7 cellular contexts compared by ENCODE assay signal in the genomic region with DNA sequence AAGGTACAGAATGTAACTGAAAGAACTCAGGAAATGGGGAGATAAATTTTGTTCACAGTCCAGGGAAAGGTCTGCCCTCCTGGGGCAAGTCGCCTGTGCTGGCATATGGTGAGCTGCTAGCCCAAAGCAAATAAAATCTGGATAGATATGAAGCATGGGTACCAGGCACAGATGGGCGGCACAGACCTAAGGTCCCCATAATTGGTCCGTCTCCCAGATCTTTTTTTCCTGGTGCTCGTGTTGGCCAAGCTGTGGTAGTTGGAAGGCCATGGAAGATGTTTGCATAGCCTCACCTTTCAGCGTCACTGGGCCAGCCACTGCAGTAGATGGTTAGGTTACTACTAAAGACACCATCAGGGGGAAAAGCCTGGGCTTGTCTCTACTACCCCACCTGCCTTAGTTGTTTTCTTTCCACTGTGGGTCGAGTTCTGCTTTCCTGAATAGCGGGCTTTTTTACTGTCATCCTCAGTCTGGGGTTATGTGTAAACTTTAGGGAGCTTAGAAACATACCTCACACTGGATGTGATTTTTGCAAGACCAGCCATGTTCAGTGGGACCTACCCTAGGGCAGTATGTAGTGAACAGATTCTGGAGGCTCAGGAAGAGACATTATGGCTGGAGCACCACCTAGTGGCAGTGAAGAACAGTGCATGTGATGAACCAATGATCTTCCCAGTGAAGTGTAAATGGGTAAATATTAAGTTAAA. TPM values are rescaled to one million over a fixed set of nuclear protein-coding genes. Genes with fewer than 3 reads are reported as not detected.
DNase-seq lines count a peak whose midpoint lies in the region; ATAC-seq and TF ChIP-seq lines count a peak whose summit lies in the region.

No MANE protein-coding gene starts in this region.

- H3K9me3 ChIP-seq in HEK293 (ENCODE audit: control insufficient read depth, insufficient read depth, low read depth, low read length): no peaks in the 10 kb centered on the region
- no peaks in the 10 kb centered on the region for H3K9me3 ChIP-seq in gastrocnemius medialis

- H3K27ac ChIP-seq in HEK293 (ENCODE audit: extremely low read depth, low read depth, low read length) (no peak overlapping the region), gastrocnemius medialis (peak overlapping the region; percentile 84 to 92 (median 88))

- in situ Hi-C loops in gastrocnemius medialis (cut with MboI; ENCODE audit: low sequenced_read_pairs in 4 of 4): loop anchor here (5.0 to 25.0 kb wide), 7 partner anchors 64 to 866 kb away; no protein-coding TSS in a partner anchor

- no peaks in the 10 kb centered on the region for H3K27me3 ChIP-seq in gastrocnemius medialis

- POLR2A ChIA-PET in HEK293 (lab: Yijun Ruan, JAX): interaction anchor here (1.0 kb wide), 1 partner anchor 200 kb away, joined by 3 read pairs; a partner anchor contains a TSS

- TF ChIP-seq CTCF in GM12875 (IDR thresholded peaks at IDR 0.05; ENCODE audit: borderline replicate concordance, insufficient read depth, low read depth, low read length): peak; percentile 83
- TF ChIP-seq CTCF in HEK293 (tag by site-specific recombination; IDR thresholded peaks at IDR 0.05): peak; percentile 73
- TF ChIP-seq CTCF in gastrocnemius medialis (IDR thresholded peaks at IDR 0.05 in 4 of 5, conservative IDR thresholded peaks at IDR 0.05 in 1 of 5): peak; percentile 92 to 97 (median 94)

- no peak for TF ChIP-seq POLR2A in gastrocnemius medialis (IDR thresholded peaks at IDR 0.05)

- H3K4me1 ChIP-seq in HEK293 (ENCODE audit: control insufficient read depth, insufficient read depth, low read length) (no peaks in the 10 kb centered on the region), gastrocnemius medialis (peaks cover 19 to 30% of the 10 kb centered on the region in 2 donors)

- intact Hi-C loops in left ventricle myocardium superior (cut with micrococcal nuclease) (loop anchor here (10.0 kb wide), 1 partner anchor 182 kb away; no protein-coding TSS in a partner anchor), gastrocnemius medialis (cut with DNase I; ENCODE audit: low total_unique reads) (loop anchor here (1.0 to 10.0 kb wide), 4 partner anchors 65 to 292 kb away; a partner anchor contains a TSS)

- peak; percentile 34 for DNase-seq in NCI-H1048 (lab: John Stamatoyannopoulos, UW)
- DNase-seq in T-helper 2 cell: peak in 4 of 5 experiments; percentile 39 to 74 (median 50)
- DNase-seq in amygdala (lab: John Stamatoyannopoulos, UW): peak in 47 of 56 donors; percentile 6 to 88 (median 52)
- no peak for DNase-seq in left ventricle myocardium superior
- peak in 1 of 2 donors; percentile 68 for DNase-seq in gastrocnemius medialis

- CTCF ChIA-PET in HEK293 (lab: Yijun Ruan, JAX): interaction anchor here (0.5 to 6.5 kb wide), 27 partner anchors 9 to 877 kb away, joined by 3 to 86 read pairs (median 4); a partner anchor contains a TSS

- H3K4me3 ChIP-seq in GM12875 (ENCODE audit: low read depth, low read length) (no peak overlapping the region), HEK293 (ENCODE audit: low read depth, low read length) (no peak overlapping the region), gastrocnemius medialis (peak overlapping the region in 3 of 4 donors; percentile 8 to 59 (median 52))

- ATAC-seq in left ventricle myocardium superior (peak; percentile 69), gastrocnemius medialis (peak; percentile 43 to 56)

- H3K36me3 ChIP-seq in HEK293 (ENCODE audit: control insufficient read depth in 2 of 2, insufficient read depth in 1 of 2, low read length in 2 of 2) (no peaks in the 10 kb centered on the region), gastrocnemius medialis (no peaks in the 10 kb centered on the region)

TF ChIP-seq in HEK293, 187 proteins besides CTCF, POLR2A, EP300 and RAD21:
- no peak for TF ChIP-seq ZNF341 (tag by site-specific recombination; IDR thresholded peaks at IDR 0.05; ENCODE audit: low read depth)
- TF ChIP-seq, protein P1, sequence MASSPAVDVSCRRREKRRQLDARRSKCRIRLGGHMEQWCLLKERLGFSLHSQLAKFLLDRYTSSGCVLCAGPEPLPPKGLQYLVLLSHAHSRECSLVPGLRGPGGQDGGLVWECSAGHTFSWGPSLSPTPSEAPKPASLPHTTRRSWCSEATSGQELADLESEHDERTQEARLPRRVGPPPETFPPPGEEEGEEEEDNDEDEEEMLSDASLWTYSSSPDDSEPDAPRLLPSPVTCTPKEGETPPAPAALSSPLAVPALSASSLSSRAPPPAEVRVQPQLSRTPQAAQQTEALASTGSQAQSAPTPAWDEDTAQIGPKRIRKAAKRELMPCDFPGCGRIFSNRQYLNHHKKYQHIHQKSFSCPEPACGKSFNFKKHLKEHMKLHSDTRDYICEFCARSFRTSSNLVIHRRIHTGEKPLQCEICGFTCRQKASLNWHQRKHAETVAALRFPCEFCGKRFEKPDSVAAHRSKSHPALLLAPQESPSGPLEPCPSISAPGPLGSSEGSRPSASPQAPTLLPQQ (tag by site-specific recombination; IDR thresholded peaks at IDR 0.05): peak; percentile 85
- TF ChIP-seq ZSCAN16 (tag by site-specific recombination; IDR thresholded peaks at IDR 0.05): no peak
- TF ChIP-seq ZBTB17 (tag by site-specific recombination; IDR thresholded peaks at IDR 0.05): peak; percentile 44; the same call in 1 of the 2 replicates
- TF ChIP-seq ZNF2 (tag by site-specific recombination; IDR thresholded peaks at IDR 0.05): 0 out of 2 replicates have a peak, but pooled peaks have one; percentile 37
- TF ChIP-seq, protein P2, sequence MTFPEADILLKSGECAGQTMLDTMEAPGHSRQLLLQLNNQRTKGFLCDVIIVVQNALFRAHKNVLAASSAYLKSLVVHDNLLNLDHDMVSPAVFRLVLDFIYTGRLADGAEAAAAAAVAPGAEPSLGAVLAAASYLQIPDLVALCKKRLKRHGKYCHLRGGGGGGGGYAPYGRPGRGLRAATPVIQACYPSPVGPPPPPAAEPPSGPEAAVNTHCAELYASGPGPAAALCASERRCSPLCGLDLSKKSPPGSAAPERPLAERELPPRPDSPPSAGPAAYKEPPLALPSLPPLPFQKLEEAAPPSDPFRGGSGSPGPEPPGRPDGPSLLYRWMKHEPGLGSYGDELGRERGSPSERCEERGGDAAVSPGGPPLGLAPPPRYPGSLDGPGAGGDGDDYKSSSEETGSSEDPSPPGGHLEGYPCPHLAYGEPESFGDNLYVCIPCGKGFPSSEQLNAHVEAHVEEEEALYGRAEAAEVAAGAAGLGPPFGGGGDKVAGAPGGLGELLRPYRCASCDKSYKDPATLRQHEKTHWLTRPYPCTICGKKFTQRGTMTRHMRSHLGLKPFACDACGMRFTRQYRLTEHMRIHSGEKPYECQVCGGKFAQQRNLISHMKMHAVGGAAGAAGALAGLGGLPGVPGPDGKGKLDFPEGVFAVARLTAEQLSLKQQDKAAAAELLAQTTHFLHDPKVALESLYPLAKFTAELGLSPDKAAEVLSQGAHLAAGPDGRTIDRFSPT (tag by site-specific recombination; IDR thresholded peaks at IDR 0.05): no peak
- TF ChIP-seq, protein P3, sequence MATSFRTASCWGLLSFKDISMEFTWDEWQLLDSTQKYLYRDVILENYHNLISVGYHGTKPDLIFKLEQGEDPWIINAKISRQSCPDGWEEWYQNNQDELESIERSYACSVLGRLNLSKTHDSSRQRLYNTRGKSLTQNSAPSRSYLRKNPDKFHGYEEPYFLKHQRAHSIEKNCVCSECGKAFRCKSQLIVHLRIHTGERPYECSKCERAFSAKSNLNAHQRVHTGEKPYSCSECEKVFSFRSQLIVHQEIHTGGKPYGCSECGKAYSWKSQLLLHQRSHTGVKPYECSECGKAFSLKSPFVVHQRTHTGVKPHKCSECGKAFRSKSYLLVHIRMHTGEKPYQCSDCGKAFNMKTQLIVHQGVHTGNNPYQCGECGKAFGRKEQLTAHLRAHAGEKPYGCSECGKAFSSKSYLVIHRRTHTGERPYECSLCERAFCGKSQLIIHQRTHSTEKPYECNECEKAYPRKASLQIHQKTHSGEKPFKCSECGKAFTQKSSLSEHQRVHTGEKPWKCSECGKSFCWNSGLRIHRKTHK (tag by site-specific recombination; IDR thresholded peaks at IDR 0.05): no peak
- TF ChIP-seq SP7 (tag by site-specific recombination; IDR thresholded peaks at IDR 0.05): peak; percentile 40; the same call in 1 of the 2 replicates
- peak; percentile 33; the same call in 1 of the 2 replicates for TF ChIP-seq ZNF660 (tag by site-specific recombination; IDR thresholded peaks at IDR 0.05)
- TF ChIP-seq ZFP69B (tag by site-specific recombination; IDR thresholded peaks at IDR 0.05): peak; percentile 81
- TF ChIP-seq ZNF654 (tag by site-specific recombination; IDR thresholded peaks at IDR 0.05; ENCODE audit: low read depth): peak; percentile 87
- peak; percentile 66; the same call in 1 of the 2 replicates for TF ChIP-seq ZBTB48 (tag by site-specific recombination; IDR thresholded peaks at IDR 0.05)
TF ChIP-seq in HEK293: peak in this region for 8.

RNA-seq across cellular contexts. Expression of a gene that starts 24.2 kb away (rescaled TPM):
- total RNA-seq in left ventricle myocardium superior (106 TPM), gastrocnemius medialis (1,000 to 10,000 TPM; 1,042 to 2,721 (median 1,859) TPM)

Comparison
In these comparisons a context has a peak if more than half of its experiments do, and no peak if none do; other contexts are left out.
1. H3K4me3 ChIP-seq: peak in gastrocnemius medialis (3 of 4); none in GM12875 (single experiment) and HEK293 (single experiment).
2. Peak in every context shown above with its lines, with median percentiles within 50 percentile points of each other: CTCF ChIP-seq.